1 cellular context compared by ENCODE assay signal in genomic region chr17:43438626-43439529, GRCh38.
TF ChIP-seq lines count a peak whose summit lies in the region.

No MANE protein-coding gene starts in this region.

TF ChIP-seq in H1, 55 proteins besides CTCF, POLR2A, EP300 and RAD21 (continued from another document):
- TF ChIP-seq, protein P1, sequence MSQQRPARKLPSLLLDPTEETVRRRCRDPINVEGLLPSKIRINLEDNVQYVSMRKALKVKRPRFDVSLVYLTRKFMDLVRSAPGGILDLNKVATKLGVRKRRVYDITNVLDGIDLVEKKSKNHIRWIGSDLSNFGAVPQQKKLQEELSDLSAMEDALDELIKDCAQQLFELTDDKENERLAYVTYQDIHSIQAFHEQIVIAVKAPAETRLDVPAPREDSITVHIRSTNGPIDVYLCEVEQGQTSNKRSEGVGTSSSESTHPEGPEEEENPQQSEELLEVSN (IDR thresholded peaks at IDR 0.05), result no peak
- TF ChIP-seq TCF12 (IDR thresholded peaks at IDR 0.05; ENCODE audit: low read depth, low read length), result no peak
- no peak for TF ChIP-seq KDM5A (IDR thresholded peaks at IDR 0.05; ENCODE audit: low read length)
- no peak for TF ChIP-seq POLR2AphosphoS5 (IDR thresholded peaks at IDR 0.05; ENCODE audit: low read depth, low read length)
- TF ChIP-seq CBX8 (IDR thresholded peaks at IDR 0.05; ENCODE audit: borderline replicate concordance, low read depth, low read length), result no peak
- TF ChIP-seq CEBPB (IDR thresholded peaks at IDR 0.05; ENCODE audit: low read depth, low read length), result no peak
- TF ChIP-seq CHD1 (IDR thresholded peaks at IDR 0.05; ENCODE audit: low read depth, low read length), result no peak
- no peak for TF ChIP-seq GABPA (IDR thresholded peaks at IDR 0.05; ENCODE audit: borderline replicate concordance, insufficient read depth, low read length)
- no peak for TF ChIP-seq SUZ12 (IDR thresholded peaks at IDR 0.05; ENCODE audit: low read length)
- TF ChIP-seq ATF3 (IDR thresholded peaks at IDR 0.05; ENCODE audit: insufficient read depth, low read depth, low read length), result no peak
- TF ChIP-seq NRF1 (IDR thresholded peaks at IDR 0.05; ENCODE audit: low read depth, low read length), result no peak
- TF ChIP-seq SP4 (IDR thresholded peaks at IDR 0.05; ENCODE audit: low read length), result no peak
TF ChIP-seq in H1: peak in this region for 0.
